In genomic region chr15:47715856-47716445, GRCh38 we compare ENCODE assay signal across 12 cellular contexts. TPM values are rescaled to one million over a fixed set of nuclear protein-coding genes. Genes with fewer than 3 reads are reported as not detected.
DNase-seq lines count a peak whose midpoint lies in the region; ATAC-seq and TF ChIP-seq lines count a peak whose summit lies in the region.
"Had no signal": no experiment of that assay in that cellular context is flagged by ENCODE, and none has a peak within 500 bp of the region (broad histone marks: within the 10 kb centered on the region; RNA-seq: fewer than 3 reads in every experiment).

No MANE protein-coding gene starts in this region.

- TF ChIP-seq CTCF in coronary artery (IDR thresholded peaks at IDR 0.05): no peak

- ATAC-seq in activated naive CD8-positive, alpha-beta T cell treated with anti-CD3 and anti-CD28 coated beads, Interleukin-2, amount 50 U/mL, for 24 hours: no peak
- ATAC-seq: left lobe of liver had no signal

- H3K4me1 ChIP-seq in HUES48 (ENCODE audit: control insufficient read depth, insufficient read depth, low read length) (peaks cover 29% of the 10 kb centered on the region), skeletal muscle satellite cell (ENCODE audit: control insufficient read depth, insufficient read depth, low read length) (peaks cover 14% of the 10 kb centered on the region)

- H3K4me3 Mint-ChIP-seq in activated naive CD8-positive, alpha-beta T cell treated with anti-CD3 and anti-CD28 coated beads, Interleukin-2, amount 50 U/mL, for 24 hours: no peak overlapping the region
- H3K4me3 Mint-ChIP-seq in activated T-cell treated with anti-CD3 and anti-CD28 coated beads, Interleukin-2, amount 50 U/mL, for 24 hours: no peak overlapping the region

- no peak overlapping the region for H3K27ac ChIP-seq in HUES48 (ENCODE audit: low read depth, low read length)
- H3K27ac ChIP-seq in coronary artery: peak overlapping the region; percentile 14 to 89

- H3K27me3 ChIP-seq in HUES48 (ENCODE audit: control insufficient read depth, insufficient read depth, low read length): peaks cover 41% of the 10 kb centered on the region
- peaks cover 30% of the 10 kb centered on the region for H3K27me3 ChIP-seq in skeletal muscle satellite cell (ENCODE audit: control insufficient read depth, insufficient read depth, low read length)

- DNase-seq in coronary artery (ENCODE audit: low spot score) (no peak), inferior parietal cortex (ENCODE audit: extremely low spot score) (peak; percentile 69), DMS114 treated with DMSO at 0.1 percent for 48 hours (lab: John Stamatoyannopoulos, UW; ENCODE audit: unreplicated experiment) (no peak), iPS-NIHi11 (ENCODE audit: low spot score) (no peak)
- no peak for DNase-seq in activated naive CD8-positive, alpha-beta T cell treated with anti-CD3 and anti-CD28 coated beads, Interleukin-2, amount 50 U/mL, for 24 hours
- DNase-seq in activated T-cell treated with anti-CD3 and anti-CD28 coated beads, Interleukin-2, amount 50 U/mL, for 24 hours: no peak
- DNase-seq: effector CD4-positive, alpha-beta T cell; NCI-H774; T-helper 2 cell had no signal

- H3K9me3 Mint-ChIP-seq in activated naive CD8-positive, alpha-beta T cell treated with anti-CD3 and anti-CD28 coated beads, Interleukin-2, amount 50 U/mL, for 24 hours: no peaks in the 10 kb centered on the region
- no peaks in the 10 kb centered on the region for H3K9me3 Mint-ChIP-seq in activated T-cell treated with anti-CD3 and anti-CD28 coated beads, Interleukin-2, amount 50 U/mL, for 24 hours

- peak overlapping the region; percentile 1 for H3K4me2 ChIP-seq in skeletal muscle satellite cell (ENCODE audit: low read length)

- H3K4me3 ChIP-seq in HUES48 (ENCODE audit: low read depth, low read length): peak overlapping the region; percentile 80; the same call in 1 of the 2 replicates
- peak overlapping the region; percentile 94 for H3K4me3 ChIP-seq in coronary artery
- H3K4me3 ChIP-seq in skeletal muscle satellite cell (ENCODE audit: low read length): no peak overlapping the region

- H3K27ac Mint-ChIP-seq in activated naive CD8-positive, alpha-beta T cell treated with anti-CD3 and anti-CD28 coated beads, Interleukin-2, amount 50 U/mL, for 24 hours: no peak overlapping the region
- H3K27ac Mint-ChIP-seq in activated T-cell treated with anti-CD3 and anti-CD28 coated beads, Interleukin-2, amount 50 U/mL, for 24 hours: no peak overlapping the region

- H3K36me3 Mint-ChIP-seq in activated naive CD8-positive, alpha-beta T cell treated with anti-CD3 and anti-CD28 coated beads, Interleukin-2, amount 50 U/mL, for 24 hours (ENCODE audit: low read depth): no peaks in the 10 kb centered on the region
- no peaks in the 10 kb centered on the region for H3K36me3 Mint-ChIP-seq in activated T-cell treated with anti-CD3 and anti-CD28 coated beads, Interleukin-2, amount 50 U/mL, for 24 hours (ENCODE audit: low read depth)

- H3K9me3 ChIP-seq in HUES48 (ENCODE audit: control insufficient read depth, insufficient read depth, low read length) (no peaks in the 10 kb centered on the region), skeletal muscle satellite cell (replicated peaks; ENCODE audit: low read length) (no peaks in the 10 kb centered on the region)

- H3K27me3 Mint-ChIP-seq in activated naive CD8-positive, alpha-beta T cell treated with anti-CD3 and anti-CD28 coated beads, Interleukin-2, amount 50 U/mL, for 24 hours: peaks cover 44% of the 10 kb centered on the region
- H3K27me3 Mint-ChIP-seq in activated T-cell treated with anti-CD3 and anti-CD28 coated beads, Interleukin-2, amount 50 U/mL, for 24 hours: peaks cover 55% of the 10 kb centered on the region

- H3K36me3 ChIP-seq in HUES48 (ENCODE audit: control insufficient read depth, insufficient read depth, low read length): no peaks in the 10 kb centered on the region
- no peaks in the 10 kb centered on the region for H3K36me3 ChIP-seq in skeletal muscle satellite cell (ENCODE audit: insufficient read depth, low read length)

- H3K9ac ChIP-seq in HUES48 (ENCODE audit: low read depth, low read length) (no peak overlapping the region), skeletal muscle satellite cell (ENCODE audit: low read depth, low read length) (no peak overlapping the region)

- peaks cover 9% of the 10 kb centered on the region for H3K4me1 Mint-ChIP-seq in activated naive CD8-positive, alpha-beta T cell treated with anti-CD3 and anti-CD28 coated beads, Interleukin-2, amount 50 U/mL, for 24 hours
- H3K4me1 Mint-ChIP-seq in activated T-cell treated with anti-CD3 and anti-CD28 coated beads, Interleukin-2, amount 50 U/mL, for 24 hours (ENCODE audit: low read depth): peaks cover 5% of the 10 kb centered on the region

RNA-seq across cellular contexts. Expression of gene SEMA6D, which starts 1.4 kb away (rescaled TPM):
- under 0.01 and 0.22 TPM in 2 replicates for total RNA-seq in skeletal muscle satellite cell (2012; rRNA removed)
